1 cellular context compared by ENCODE assay signal in the genomic region with DNA sequence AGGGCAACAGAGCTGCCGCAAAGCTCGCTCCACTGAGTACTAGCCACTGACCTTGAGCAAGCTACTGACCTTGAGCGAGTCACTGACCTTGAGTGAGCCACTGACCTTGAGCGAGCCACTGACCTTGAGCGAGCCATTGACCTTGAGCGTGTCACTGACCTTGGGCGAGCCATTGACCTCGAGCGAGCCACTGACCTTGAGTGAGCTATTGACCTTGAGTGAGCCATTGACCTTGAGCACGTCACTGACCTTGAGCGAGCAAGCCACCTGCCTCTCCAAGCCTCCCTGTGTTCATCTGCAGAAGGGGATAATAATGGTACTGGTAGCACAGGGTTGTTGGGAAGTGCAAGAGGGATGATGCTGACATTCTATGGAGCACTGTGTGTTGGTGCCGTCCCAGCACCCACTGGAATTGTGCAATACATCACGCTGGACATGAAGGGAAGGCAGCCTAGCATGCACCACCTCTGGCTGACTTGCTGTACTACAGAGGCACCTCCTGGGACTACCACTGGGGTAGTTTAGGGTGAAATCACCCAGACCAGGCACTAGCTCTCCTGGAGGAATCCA.
TF ChIP-seq lines count a peak whose summit lies in the region.

No MANE protein-coding gene starts in this region.

TF ChIP-seq in HepG2, 621 proteins besides CTCF, POLR2A, EP300 and RAD21 (continued from another document and continues in another):
- TF ChIP-seq, protein P1, sequence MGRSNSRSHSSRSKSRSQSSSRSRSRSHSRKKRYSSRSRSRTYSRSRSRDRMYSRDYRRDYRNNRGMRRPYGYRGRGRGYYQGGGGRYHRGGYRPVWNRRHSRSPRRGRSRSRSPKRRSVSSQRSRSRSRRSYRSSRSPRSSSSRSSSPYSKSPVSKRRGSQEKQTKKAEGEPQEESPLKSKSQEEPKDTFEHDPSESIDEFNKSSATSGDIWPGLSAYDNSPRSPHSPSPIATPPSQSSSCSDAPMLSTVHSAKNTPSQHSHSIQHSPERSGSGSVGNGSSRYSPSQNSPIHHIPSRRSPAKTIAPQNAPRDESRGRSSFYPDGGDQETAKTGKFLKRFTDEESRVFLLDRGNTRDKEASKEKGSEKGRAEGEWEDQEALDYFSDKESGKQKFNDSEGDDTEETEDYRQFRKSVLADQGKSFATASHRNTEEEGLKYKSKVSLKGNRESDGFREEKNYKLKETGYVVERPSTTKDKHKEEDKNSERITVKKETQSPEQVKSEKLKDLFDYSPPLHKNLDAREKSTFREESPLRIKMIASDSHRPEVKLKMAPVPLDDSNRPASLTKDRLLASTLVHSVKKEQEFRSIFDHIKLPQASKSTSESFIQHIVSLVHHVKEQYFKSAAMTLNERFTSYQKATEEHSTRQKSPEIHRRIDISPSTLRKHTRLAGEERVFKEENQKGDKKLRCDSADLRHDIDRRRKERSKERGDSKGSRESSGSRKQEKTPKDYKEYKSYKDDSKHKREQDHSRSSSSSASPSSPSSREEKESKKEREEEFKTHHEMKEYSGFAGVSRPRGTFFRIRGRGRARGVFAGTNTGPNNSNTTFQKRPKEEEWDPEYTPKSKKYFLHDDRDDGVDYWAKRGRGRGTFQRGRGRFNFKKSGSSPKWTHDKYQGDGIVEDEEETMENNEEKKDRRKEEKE (IDR thresholded peaks at IDR 0.05): no peak
- TF ChIP-seq ZIK1 (CRISPR knock-in tag; IDR thresholded peaks at IDR 0.05; ENCODE audit: borderline replicate concordance, low read depth) (no peak), ZBTB8A (CRISPR knock-in tag; IDR thresholded peaks at IDR 0.05; ENCODE audit: borderline replicate concordance, low read depth) (no peak), JARID2 (CRISPR knock-in tag; IDR thresholded peaks at IDR 0.05; ENCODE audit: insufficient replicate concordance) (no peak), ZNF260 (CRISPR knock-in tag; IDR thresholded peaks at IDR 0.05; ENCODE audit: borderline replicate concordance, low read depth) (no peak), CHCHD3 (CRISPR knock-in tag; IDR thresholded peaks at IDR 0.05) (peak; percentile 63; the same call in 1 of the 2 replicates), ZSCAN9 (CRISPR knock-in tag; IDR thresholded peaks at IDR 0.05; ENCODE audit: borderline replicate concordance) (no peak), ZNF432 (CRISPR knock-in tag; IDR thresholded peaks at IDR 0.05; ENCODE audit: borderline replicate concordance) (no peak), KLF6 (CRISPR knock-in tag; IDR thresholded peaks at IDR 0.05) (no peak), ZNF790 (CRISPR knock-in tag; IDR thresholded peaks at IDR 0.05; ENCODE audit: borderline replicate concordance) (no peak), ZNF354B (CRISPR knock-in tag; IDR thresholded peaks at IDR 0.05) (no peak), TOPORS (CRISPR knock-in tag; IDR thresholded peaks at IDR 0.05) (no peak), BORCS8-MEF2B (CRISPR knock-in tag; IDR thresholded peaks at IDR 0.05) (peak; percentile 41; the same call in 1 of the 2 replicates), HOXA9 (CRISPR knock-in tag; IDR thresholded peaks at IDR 0.05; ENCODE audit: borderline replicate concordance) (no peak), ZNF724P (CRISPR knock-in tag; IDR thresholded peaks at IDR 0.05; ENCODE audit: borderline replicate concordance) (no peak)
- TF ChIP-seq, protein P2, sequence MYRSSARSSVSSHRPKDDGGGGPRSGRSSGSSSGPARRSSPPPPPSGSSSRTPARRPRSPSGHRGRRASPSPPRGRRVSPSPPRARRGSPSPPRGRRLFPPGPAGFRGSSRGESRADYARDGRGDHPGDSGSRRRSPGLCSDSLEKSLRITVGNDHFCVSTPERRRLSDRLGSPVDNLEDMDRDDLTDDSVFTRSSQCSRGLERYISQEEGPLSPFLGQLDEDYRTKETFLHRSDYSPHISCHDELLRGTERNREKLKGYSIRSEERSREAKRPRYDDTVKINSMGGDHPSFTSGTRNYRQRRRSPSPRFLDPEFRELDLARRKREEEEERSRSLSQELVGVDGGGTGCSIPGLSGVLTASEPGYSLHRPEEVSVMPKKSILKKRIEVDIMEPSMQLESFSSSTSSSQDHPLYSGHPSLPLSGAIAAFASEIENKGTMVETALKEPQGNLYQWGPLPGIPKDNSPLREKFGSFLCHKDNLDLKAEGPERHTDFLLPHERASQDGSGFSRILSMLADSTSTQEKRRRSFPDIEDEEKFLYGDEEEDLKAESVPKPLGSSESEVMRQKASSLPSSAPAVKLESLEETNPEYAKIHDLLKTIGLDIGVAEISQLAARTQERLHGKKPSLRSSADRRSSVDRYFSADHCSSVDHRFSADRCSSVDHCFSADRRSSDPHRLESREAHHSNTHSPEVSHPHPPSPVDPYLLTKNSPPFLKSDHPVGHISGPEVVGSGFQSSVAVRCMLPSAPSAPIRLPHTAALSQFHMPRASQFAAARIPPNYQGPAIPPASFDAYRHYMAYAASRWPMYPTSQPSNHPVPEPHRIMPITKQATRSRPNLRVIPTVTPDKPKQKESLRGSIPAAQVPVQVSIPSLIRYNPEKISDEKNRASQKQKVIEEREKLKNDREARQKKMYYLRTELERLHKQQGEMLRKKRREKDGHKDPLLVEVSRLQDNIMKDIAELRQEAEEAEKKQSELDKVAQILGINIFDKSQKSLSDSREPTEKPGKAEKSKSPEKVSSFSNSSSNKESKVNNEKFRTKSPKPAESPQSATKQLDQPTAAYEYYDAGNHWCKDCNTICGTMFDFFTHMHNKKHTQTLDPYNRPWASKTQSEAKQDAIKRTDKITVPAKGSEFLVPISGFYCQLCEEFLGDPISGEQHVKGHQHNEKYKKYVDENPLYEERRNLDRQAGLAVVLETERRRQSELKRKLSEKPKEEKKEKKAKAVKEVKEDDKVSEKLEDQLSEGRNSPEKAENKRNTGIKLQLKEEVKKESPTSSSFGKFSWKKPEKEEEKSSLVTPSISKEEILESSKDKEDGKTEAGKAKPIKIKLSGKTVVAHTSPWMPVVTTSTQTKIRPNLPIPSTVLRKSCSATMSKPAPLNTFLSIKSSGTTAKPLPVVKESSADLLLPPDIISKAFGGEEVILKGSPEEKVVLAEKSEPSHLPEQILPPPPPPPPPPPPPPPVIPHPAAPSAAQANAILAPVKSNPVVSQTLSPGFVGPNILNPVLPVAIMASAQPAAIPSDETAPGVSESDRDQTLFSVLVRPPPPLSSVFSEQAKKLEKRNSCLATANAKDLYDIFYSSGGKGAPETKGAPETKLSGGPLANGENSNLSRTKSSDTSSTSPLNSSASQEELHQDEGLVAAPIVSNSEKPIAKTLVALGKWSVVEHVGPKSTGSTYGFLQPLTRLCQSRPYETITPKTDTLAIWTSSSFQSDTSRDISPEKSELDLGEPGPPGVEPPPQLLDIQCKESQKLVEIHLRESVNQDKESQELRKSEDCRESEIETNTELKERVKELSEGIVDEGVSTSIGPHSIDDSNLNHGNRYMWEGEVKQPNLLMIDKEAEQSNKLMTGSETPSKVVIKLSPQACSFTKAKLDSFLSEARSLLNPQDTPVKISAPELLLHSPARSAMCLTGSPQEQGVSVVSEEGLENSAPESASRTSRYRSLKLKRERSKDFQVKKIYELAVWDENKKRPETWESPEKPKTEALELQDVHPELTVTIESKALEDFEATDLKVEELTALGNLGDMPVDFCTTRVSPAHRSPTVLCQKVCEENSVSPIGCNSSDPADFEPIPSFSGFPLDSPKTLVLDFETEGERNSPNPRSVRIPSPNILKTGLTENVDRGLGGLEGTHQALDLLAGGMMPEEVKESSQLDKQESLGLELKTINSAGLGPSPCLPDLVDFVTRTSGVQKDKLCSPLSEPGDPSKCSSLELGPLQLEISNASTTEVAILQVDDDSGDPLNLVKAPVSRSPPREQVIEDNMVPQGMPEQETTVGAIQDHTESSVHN (CRISPR knock-in tag; IDR thresholded peaks at IDR 0.05): 0 out of 2 replicates have a peak, but pooled peaks have one; percentile 20
- TF ChIP-seq, protein P3, sequence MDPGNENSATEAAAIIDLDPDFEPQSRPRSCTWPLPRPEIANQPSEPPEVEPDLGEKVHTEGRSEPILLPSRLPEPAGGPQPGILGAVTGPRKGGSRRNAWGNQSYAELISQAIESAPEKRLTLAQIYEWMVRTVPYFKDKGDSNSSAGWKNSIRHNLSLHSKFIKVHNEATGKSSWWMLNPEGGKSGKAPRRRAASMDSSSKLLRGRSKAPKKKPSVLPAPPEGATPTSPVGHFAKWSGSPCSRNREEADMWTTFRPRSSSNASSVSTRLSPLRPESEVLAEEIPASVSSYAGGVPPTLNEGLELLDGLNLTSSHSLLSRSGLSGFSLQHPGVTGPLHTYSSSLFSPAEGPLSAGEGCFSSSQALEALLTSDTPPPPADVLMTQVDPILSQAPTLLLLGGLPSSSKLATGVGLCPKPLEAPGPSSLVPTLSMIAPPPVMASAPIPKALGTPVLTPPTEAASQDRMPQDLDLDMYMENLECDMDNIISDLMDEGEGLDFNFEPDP (CRISPR knock-in tag; conservative IDR thresholded peaks at IDR 0.05): 0 out of 2 replicates have a peak, but pooled peaks have one; percentile 12
- TF ChIP-seq, protein P4, sequence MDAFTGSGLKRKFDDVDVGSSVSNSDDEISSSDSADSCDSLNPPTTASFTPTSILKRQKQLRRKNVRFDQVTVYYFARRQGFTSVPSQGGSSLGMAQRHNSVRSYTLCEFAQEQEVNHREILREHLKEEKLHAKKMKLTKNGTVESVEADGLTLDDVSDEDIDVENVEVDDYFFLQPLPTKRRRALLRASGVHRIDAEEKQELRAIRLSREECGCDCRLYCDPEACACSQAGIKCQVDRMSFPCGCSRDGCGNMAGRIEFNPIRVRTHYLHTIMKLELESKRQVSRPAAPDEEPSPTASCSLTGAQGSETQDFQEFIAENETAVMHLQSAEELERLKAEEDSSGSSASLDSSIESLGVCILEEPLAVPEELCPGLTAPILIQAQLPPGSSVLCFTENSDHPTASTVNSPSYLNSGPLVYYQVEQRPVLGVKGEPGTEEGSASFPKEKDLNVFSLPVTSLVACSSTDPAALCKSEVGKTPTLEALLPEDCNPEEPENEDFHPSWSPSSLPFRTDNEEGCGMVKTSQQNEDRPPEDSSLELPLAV (CRISPR knock-in tag; conservative IDR thresholded peaks at IDR 0.05; ENCODE audit: low read depth): no peak
- TF ChIP-seq, protein P5, sequence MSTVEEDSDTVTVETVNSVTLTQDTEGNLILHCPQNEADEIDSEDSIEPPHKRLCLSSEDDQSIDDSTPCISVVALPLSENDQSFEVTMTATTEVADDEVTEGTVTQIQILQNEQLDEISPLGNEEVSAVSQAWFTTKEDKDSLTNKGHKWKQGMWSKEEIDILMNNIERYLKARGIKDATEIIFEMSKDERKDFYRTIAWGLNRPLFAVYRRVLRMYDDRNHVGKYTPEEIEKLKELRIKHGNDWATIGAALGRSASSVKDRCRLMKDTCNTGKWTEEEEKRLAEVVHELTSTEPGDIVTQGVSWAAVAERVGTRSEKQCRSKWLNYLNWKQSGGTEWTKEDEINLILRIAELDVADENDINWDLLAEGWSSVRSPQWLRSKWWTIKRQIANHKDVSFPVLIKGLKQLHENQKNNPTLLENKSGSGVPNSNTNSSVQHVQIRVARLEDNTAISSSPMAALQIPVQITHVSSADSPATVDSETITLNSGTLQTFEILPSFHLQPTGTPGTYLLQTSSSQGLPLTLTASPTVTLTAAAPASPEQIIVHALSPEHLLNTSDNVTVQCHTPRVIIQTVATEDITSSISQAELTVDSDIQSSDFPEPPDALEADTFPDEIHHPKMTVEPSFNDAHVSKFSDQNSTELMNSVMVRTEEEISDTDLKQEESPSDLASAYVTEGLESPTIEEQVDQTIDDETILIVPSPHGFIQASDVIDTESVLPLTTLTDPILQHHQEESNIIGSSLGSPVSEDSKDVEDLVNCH (CRISPR knock-in tag; IDR thresholded peaks at IDR 0.05): no peak
- TF ChIP-seq, protein P6, sequence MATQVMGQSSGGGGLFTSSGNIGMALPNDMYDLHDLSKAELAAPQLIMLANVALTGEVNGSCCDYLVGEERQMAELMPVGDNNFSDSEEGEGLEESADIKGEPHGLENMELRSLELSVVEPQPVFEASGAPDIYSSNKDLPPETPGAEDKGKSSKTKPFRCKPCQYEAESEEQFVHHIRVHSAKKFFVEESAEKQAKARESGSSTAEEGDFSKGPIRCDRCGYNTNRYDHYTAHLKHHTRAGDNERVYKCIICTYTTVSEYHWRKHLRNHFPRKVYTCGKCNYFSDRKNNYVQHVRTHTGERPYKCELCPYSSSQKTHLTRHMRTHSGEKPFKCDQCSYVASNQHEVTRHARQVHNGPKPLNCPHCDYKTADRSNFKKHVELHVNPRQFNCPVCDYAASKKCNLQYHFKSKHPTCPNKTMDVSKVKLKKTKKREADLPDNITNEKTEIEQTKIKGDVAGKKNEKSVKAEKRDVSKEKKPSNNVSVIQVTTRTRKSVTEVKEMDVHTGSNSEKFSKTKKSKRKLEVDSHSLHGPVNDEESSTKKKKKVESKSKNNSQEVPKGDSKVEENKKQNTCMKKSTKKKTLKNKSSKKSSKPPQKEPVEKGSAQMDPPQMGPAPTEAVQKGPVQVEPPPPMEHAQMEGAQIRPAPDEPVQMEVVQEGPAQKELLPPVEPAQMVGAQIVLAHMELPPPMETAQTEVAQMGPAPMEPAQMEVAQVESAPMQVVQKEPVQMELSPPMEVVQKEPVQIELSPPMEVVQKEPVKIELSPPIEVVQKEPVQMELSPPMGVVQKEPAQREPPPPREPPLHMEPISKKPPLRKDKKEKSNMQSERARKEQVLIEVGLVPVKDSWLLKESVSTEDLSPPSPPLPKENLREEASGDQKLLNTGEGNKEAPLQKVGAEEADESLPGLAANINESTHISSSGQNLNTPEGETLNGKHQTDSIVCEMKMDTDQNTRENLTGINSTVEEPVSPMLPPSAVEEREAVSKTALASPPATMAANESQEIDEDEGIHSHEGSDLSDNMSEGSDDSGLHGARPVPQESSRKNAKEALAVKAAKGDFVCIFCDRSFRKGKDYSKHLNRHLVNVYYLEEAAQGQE (IDR thresholded peaks at IDR 0.05; ENCODE audit: borderline replicate concordance in 1 of 2, low read depth in 1 of 2, low read length in 2 of 2): no peak
- TF ChIP-seq, protein P7, sequence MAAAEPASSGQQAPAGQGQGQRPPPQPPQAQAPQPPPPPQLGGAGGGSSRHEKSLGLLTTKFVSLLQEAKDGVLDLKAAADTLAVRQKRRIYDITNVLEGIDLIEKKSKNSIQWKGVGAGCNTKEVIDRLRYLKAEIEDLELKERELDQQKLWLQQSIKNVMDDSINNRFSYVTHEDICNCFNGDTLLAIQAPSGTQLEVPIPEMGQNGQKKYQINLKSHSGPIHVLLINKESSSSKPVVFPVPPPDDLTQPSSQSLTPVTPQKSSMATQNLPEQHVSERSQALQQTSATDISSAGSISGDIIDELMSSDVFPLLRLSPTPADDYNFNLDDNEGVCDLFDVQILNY (CRISPR knock-in tag; conservative IDR thresholded peaks at IDR 0.05): no peak
